Comparison of ENCODE assay signal across 10 cellular contexts in the genomic region with DNA sequence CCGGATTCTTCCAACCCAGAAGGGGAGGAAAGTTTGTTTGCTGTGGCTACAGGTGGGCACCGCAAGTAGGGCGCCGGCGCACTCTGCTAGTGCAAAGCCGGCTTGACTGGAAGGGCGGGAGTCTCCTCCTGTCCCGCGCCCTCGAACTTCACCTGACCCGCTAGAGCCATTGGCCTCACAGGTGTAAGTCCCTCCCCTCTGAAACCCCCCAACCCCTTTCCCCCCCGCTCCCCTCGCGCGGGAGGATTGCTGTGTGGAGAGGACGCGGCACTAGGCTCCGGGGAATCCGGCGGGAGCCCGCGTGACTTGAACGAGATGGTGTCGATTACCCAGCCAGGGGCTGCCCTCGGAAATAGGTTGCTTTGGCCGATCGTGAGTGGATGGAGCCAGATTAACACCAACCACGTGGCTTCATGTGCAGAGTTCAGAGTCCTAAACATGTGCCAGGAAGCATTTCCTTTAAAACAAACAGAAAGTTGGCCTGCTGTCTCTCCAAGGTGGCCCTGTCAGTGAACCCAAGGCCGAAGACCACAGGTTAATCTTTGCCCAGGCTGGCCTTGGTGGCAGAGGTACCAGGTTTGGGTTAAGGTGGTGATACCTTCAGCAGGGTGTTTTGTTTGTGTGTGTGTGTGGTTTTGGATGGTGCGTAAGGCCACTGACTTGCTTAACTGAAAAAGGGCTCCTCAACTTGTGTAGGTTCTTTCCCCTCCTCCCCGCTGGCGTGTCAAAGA. TPM values are rescaled to one million over a fixed set of nuclear protein-coding genes. Genes with fewer than 3 reads are reported as not detected.
DNase-seq lines count a peak whose midpoint lies in the region; ATAC-seq, FAIRE-seq and TF ChIP-seq lines count a peak whose summit lies in the region.
"Had no signal": no experiment of that assay in that cellular context is flagged by ENCODE, and none has a peak within 500 bp of the region (broad histone marks: within the 10 kb centered on the region; RNA-seq: fewer than 3 reads in every experiment).

No MANE protein-coding gene starts in this region.

- peak overlapping the region; percentile 68 to 87 (median 74) for H3K4me3 ChIP-seq in pancreas
- peak overlapping the region; percentile 6 to 89 (median 74) for H3K4me3 ChIP-seq in transverse colon

- intact Hi-C loops in pancreas (cut with DNase I): loop anchor here in 2 of 3 donors (5.0 to 10.0 kb wide), 2 partner anchors 138 to 151 kb away; no protein-coding TSS in a partner anchor
- intact Hi-C loops in transverse colon (cut with DNase I; ENCODE audit: low total_unique reads): no loop called here

- H3K27me3 ChIP-seq in pancreas (no peaks in the 10 kb centered on the region), transverse colon (no peaks in the 10 kb centered on the region)

- H3K36me3 ChIP-seq in pancreas: no peaks in the 10 kb centered on the region
- H3K36me3 ChIP-seq in transverse colon: no peaks in the 10 kb centered on the region

- no peak for TF ChIP-seq EP300 in transverse colon (IDR thresholded peaks at IDR 0.05; ENCODE audit: low read depth)

- H3K4me3 Mint-ChIP-seq in activated CD4-positive, alpha-beta memory T cell treated with anti-CD3 and anti-CD28 coated beads, Interleukin-2, amount 10 ng/mL, durations not matched to agents 7 days and 5 days: peak overlapping the region; percentile 93

- DNase-seq in DMS 273 (lab: John Stamatoyannopoulos, UW; ENCODE audit: unreplicated experiment) (peak; percentile 81), DMS 273 treated with DMSO at 0.1 percent for 48 hours (lab: John Stamatoyannopoulos, UW) (no peak), HUDEP-2 (lab: John Stamatoyannopoulos, UW; ENCODE audit: unreplicated experiment in 76 of 76) (peak in 65 of 76 experiments; percentile 9 to 71 (median 45)), pancreas (peak; percentile 84 to 92 (median 90)), transverse colon (peak; percentile 77)
- peak; percentile 84 for DNase-seq in activated CD4-positive, alpha-beta memory T cell treated with anti-CD3 and anti-CD28 coated beads, Interleukin-2, amount 10 ng/mL, durations not matched to agents 7 days and 5 days

- POLR2A ChIA-PET in activated CD4-positive, alpha-beta memory T cell treated with anti-CD3 and anti-CD28 coated beads, Interleukin-2, amount 10 ng/mL, durations not matched to agents 7 days and 5 days (lab: Charles Lee): interaction anchor here (0.7 to 9.2 kb wide), 42 partner anchors 8 to 1168 kb away, joined by 3 to 209 read pairs (median 4); partner anchors contain the start of genes AGGF1, ANKRD31, POC5 and S100Z

- peak overlapping the region; percentile 85 to 97 (median 93) for H3K27ac ChIP-seq in pancreas
- peak overlapping the region; percentile 84 to 94 (median 92) for H3K27ac ChIP-seq in transverse colon
- H3K27ac ChIP-seq: 22Rv1, epithelial cell of prostate had no signal

- peaks cover 0 to 27% (median 21%) of the 10 kb centered on the region in 3 donors for H3K4me1 ChIP-seq in pancreas
- peaks cover 0 to 36% (median 10%) of the 10 kb centered on the region in 4 donors for H3K4me1 ChIP-seq in transverse colon

- 2 to 3% methylated on average over 32 of the region's 32 CpGs for WGBS in pancreas, 2 donors
- 8% methylated on average over 28 of the region's 32 CpGs; no CpG with 5 or more reads in 1 of the 2 donors for WGBS in transverse colon (ENCODE audit: low coverage in 1 of 2), 2 donors

- peaks cover 67% of the 10 kb centered on the region for H3K4me1 Mint-ChIP-seq in activated CD4-positive, alpha-beta memory T cell treated with anti-CD3 and anti-CD28 coated beads, Interleukin-2, amount 10 ng/mL, durations not matched to agents 7 days and 5 days

- H3K36me3 Mint-ChIP-seq in activated CD4-positive, alpha-beta memory T cell treated with anti-CD3 and anti-CD28 coated beads, Interleukin-2, amount 10 ng/mL, durations not matched to agents 7 days and 5 days (ENCODE audit: low read depth): peaks cover 48% of the 10 kb centered on the region

- CTCF ChIA-PET in activated CD4-positive, alpha-beta memory T cell treated with anti-CD3 and anti-CD28 coated beads, Interleukin-2, amount 10 ng/mL, durations not matched to agents 7 days and 5 days (lab: Charles Lee): interaction anchor here (0.9 to 8.0 kb wide), 24 partner anchors 8 to 1167 kb away, joined by 3 to 81 read pairs (median 9); no protein-coding TSS in a partner anchor

- no peak for TF ChIP-seq POLR2A in transverse colon (IDR thresholded peaks at IDR 0.05)

- ATAC-seq in esophagus mucosa: peak; percentile 54
- peak; percentile 71 to 79 (median 78) for ATAC-seq in pancreas
- no peak for ATAC-seq in HG03025 (IDR thresholded peaks at IDR 0.05; ENCODE audit: low FRiP score, unreplicated experiment)

- in situ Hi-C loops in transverse colon (cut with MboI; ENCODE audit: low pct_ligation_motif_present in 1 of 4, low pct_unique_long_range_greater_than_20kb in 1 of 4, low sequenced_read_pairs in 3 of 4): loop anchor here in 3 of 4 donors (10.0 to 25.0 kb wide), 2 partner anchors 133 to 141 kb away; no protein-coding TSS in a partner anchor

- no peaks in the 10 kb centered on the region for H3K27me3 Mint-ChIP-seq in activated CD4-positive, alpha-beta memory T cell treated with anti-CD3 and anti-CD28 coated beads, Interleukin-2, amount 10 ng/mL, durations not matched to agents 7 days and 5 days

- no peaks in the 10 kb centered on the region for H3K9me3 ChIP-seq in pancreas
- no peaks in the 10 kb centered on the region for H3K9me3 ChIP-seq in transverse colon

- no peak for FAIRE-seq in pancreas (lab: Jason Lieb, UNC)

- H3K9me3 Mint-ChIP-seq in activated CD4-positive, alpha-beta memory T cell treated with anti-CD3 and anti-CD28 coated beads, Interleukin-2, amount 10 ng/mL, durations not matched to agents 7 days and 5 days: no peaks in the 10 kb centered on the region

- peak overlapping the region; percentile 99 for H3K27ac Mint-ChIP-seq in activated CD4-positive, alpha-beta memory T cell treated with anti-CD3 and anti-CD28 coated beads, Interleukin-2, amount 10 ng/mL, durations not matched to agents 7 days and 5 days

- TF ChIP-seq CTCF in pancreas (IDR thresholded peaks at IDR 0.05): no peak
- TF ChIP-seq CTCF in transverse colon (IDR thresholded peaks at IDR 0.05): no peak

RNA-seq across cellular contexts. Expression of gene IQGAP2, which starts 1.0 kb away (rescaled TPM):
- 100 to 1,000 TPM; 118 to 124 TPM for total RNA-seq in activated CD4-positive, alpha-beta memory T cell treated with anti-CD3 and anti-CD28 coated beads, Interleukin-2, amount 10 ng/mL, durations not matched to agents 7 days and 5 days
- total RNA-seq in esophagus mucosa (4.2 TPM), pancreas (10 to 100 TPM; 32.1 to 54.0 (median 37.3) TPM), transverse colon (100 to 1,000 TPM in 2 of 4 donors, 10 to 100 TPM in 2; 46.8 to 121 (median 97.0) TPM)
- polyA plus RNA-seq in pancreas: 10 to 100 TPM; 14.4 to 36.8 TPM
